ENCODE assay signal across 23 cellular contexts in the genomic region with DNA sequence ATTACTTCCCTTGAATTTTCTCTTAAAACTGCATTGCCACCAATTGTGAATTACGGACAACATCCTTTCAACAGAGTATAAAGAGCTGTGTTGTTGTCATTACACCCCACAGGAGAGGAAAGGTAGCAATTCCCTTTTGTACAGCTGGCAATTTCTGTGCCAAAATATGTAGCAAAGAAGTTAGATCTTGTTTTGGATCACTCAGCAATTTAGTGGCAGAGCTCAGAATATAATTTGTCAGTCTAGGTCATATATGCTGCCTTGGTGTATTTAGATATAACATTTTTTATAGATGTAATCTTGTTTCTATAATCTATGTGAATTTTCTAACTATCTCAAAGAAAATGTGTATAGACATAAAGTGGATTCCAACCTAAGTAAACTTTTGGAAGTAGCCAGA. TPM values are rescaled to one million over a fixed set of nuclear protein-coding genes. Genes with fewer than 3 reads are reported as not detected.
A peak's percentile ranks its signal among the peaks of the same experiment; 100 is the strongest.
DNase-seq lines count a peak whose midpoint lies in the region; ATAC-seq and TF ChIP-seq lines count a peak whose summit lies in the region.
"Had no signal": no experiment of that assay in that cellular context is flagged by ENCODE, and none has a peak within 500 bp of the region (broad histone marks: within the 10 kb centered on the region; RNA-seq: fewer than 3 reads in every experiment).

No MANE protein-coding gene starts in this region.

- in situ Hi-C loops in IMR-90 (cut with MboI; ENCODE audit: low sequenced_read_pairs), result no loop called here

- peaks cover 19% of the 10 kb centered on the region for H3K36me3 Mint-ChIP-seq in activated naive CD4-positive, alpha-beta T cell treated with anti-CD3 and anti-CD28 coated beads, Interleukin-2, amount 50 U/mL, for 24 hours
- peaks cover 53% of the 10 kb centered on the region for H3K36me3 Mint-ChIP-seq in activated naive CD8-positive, alpha-beta T cell treated with anti-CD3 and anti-CD28 coated beads, Interleukin-2, amount 10 ng/mL, durations not matched to agents 7 days and 5 days
- peaks cover 34 to 45% of the 10 kb centered on the region in 2 donors for H3K36me3 Mint-ChIP-seq in stimulated activated naive B cell treated with anti-CD40 and anti-IgM and Interleukin-4, amounts not matched to agents 10 μg/mL and 1 μg/mL and 100 μg/mL, for 72 hours

- no peak for TF ChIP-seq CTCF in IMR-90 (conservative IDR thresholded peaks at IDR 0.05; ENCODE audit: low read depth, low read length)
- no peak for TF ChIP-seq CTCF in adrenal gland (IDR thresholded peaks at IDR 0.05)

- no peak overlapping the region for H3K9ac ChIP-seq in IMR-90 (ENCODE audit: low read depth, low read length)

- POLR2A ChIA-PET in IMR-90 (lab: Charles Lee; ENCODE audit: unreplicated experiment), result no interaction called here
- POLR2A ChIA-PET in activated naive CD8-positive, alpha-beta T cell treated with anti-CD3 and anti-CD28 coated beads, Interleukin-2, amount 10 ng/mL, durations not matched to agents 7 days and 5 days (lab: Charles Lee), result interaction anchor here (1.8 to 2.1 kb wide), 2 partner anchors 97 to 459 kb away, joined by 5 to 6 read pairs; no protein-coding TSS in a partner anchor

- H3K4me3 ChIP-seq in IMR-90 (ENCODE audit: insufficient read depth, low read depth, low read length), result no peak overlapping the region
- no peak overlapping the region for H3K4me3 ChIP-seq in adrenal gland
- H3K4me3 ChIP-seq: gastroesophageal sphincter had no signal

- peaks cover 44% of the 10 kb centered on the region for H3K4me1 Mint-ChIP-seq in activated naive CD4-positive, alpha-beta T cell treated with anti-CD3 and anti-CD28 coated beads, Interleukin-2, amount 50 U/mL, for 24 hours
- peaks cover 55% of the 10 kb centered on the region for H3K4me1 Mint-ChIP-seq in activated naive CD8-positive, alpha-beta T cell treated with anti-CD3 and anti-CD28 coated beads, Interleukin-2, amount 10 ng/mL, durations not matched to agents 7 days and 5 days
- peaks cover 29 to 49% of the 10 kb centered on the region in 2 donors for H3K4me1 Mint-ChIP-seq in stimulated activated naive B cell treated with anti-CD40 and anti-IgM and Interleukin-4, amounts not matched to agents 10 μg/mL and 1 μg/mL and 100 μg/mL, for 72 hours

- H4K91ac ChIP-seq in IMR-90 (ENCODE audit: insufficient read depth, low read depth, low read length), result no peak overlapping the region

- BruUV-seq in IMR-90 (replicated peaks; lab: Mats Ljungman, UMichigan), result no TSS peak

- H3K9me3 ChIP-seq in IMR-90 (ENCODE audit: control insufficient read depth, insufficient read depth, low read length) (no peaks in the 10 kb centered on the region), adrenal gland (replicated peaks in 1 of 3) (no peaks in the 10 kb centered on the region)
- H3K9me3 ChIP-seq: gastroesophageal sphincter had no signal

- no peak for TF ChIP-seq RAD21 in IMR-90 (IDR thresholded peaks at IDR 0.05; ENCODE audit: low read length)

- H3K36me3 ChIP-seq in IMR-90 (ENCODE audit: control insufficient read depth, insufficient read depth, low read length), result peaks cover 13% of the 10 kb centered on the region
- peaks cover 0 to 25% of the 10 kb centered on the region in 2 donors for H3K36me3 ChIP-seq in adrenal gland (replicated peaks in 1 of 2)

- H2BK5ac ChIP-seq in IMR-90 (ENCODE audit: low read depth, low read length, poor library complexity, severe bottlenecking), result no peak overlapping the region

- H2AK5ac ChIP-seq in IMR-90 (ENCODE audit: low read depth, low read length), result no peak overlapping the region

- H3K9me1 ChIP-seq in IMR-90 (ENCODE audit: insufficient read depth, low read length), result no peaks in the 10 kb centered on the region

- no peak overlapping the region for H3K14ac ChIP-seq in IMR-90 (replicated peaks; ENCODE audit: low read depth, low read length)

- no peak overlapping the region for H4K5ac ChIP-seq in IMR-90 (ENCODE audit: low read depth, low read length)

- no peaks in the 10 kb centered on the region for H4K20me1 ChIP-seq in IMR-90 (ENCODE audit: insufficient read depth, low read length)

- WGBS in IMR-90 (ENCODE audit: extremely low coverage in 2 of 2, insufficient read length in 1 of 2), 2 experiments, result no CpG with 5 or more reads among the region's 1 CpG
- 89 to 100% (median 94%) methylated on average over 1 of the region's 1 CpG for WGBS in adrenal gland, 4 donors

- no peaks in the 10 kb centered on the region for H3K27me3 Mint-ChIP-seq in activated naive CD4-positive, alpha-beta T cell treated with anti-CD3 and anti-CD28 coated beads, Interleukin-2, amount 50 U/mL, for 24 hours
- H3K27me3 Mint-ChIP-seq in activated naive CD8-positive, alpha-beta T cell treated with anti-CD3 and anti-CD28 coated beads, Interleukin-2, amount 10 ng/mL, durations not matched to agents 7 days and 5 days, result no peaks in the 10 kb centered on the region
- no peaks in the 10 kb centered on the region for H3K27me3 Mint-ChIP-seq in stimulated activated naive B cell treated with anti-CD40 and anti-IgM and Interleukin-4, amounts not matched to agents 10 μg/mL and 1 μg/mL and 100 μg/mL, for 72 hours

- no peak for DNase-seq in activated naive CD4-positive, alpha-beta T cell treated with Interleukin-2 at 50 U/mL for 16 hours
- no peak for DNase-seq in IMR-90
- no peak for DNase-seq in activated naive CD8-positive, alpha-beta T cell treated with anti-CD3 and anti-CD28 coated beads, Interleukin-2, amount 10 ng/mL, durations not matched to agents 7 days and 5 days
- DNase-seq in stimulated activated naive B cell treated with anti-CD40 and anti-IgM and Interleukin-4, amounts not matched to agents 10 μg/mL and 1 μg/mL and 100 μg/mL, for 72 hours, result no peak
- no peak for DNase-seq in effector CD8-positive, alpha-beta T cell (lab: John Stamatoyannopoulos, UW)
- no peak for DNase-seq in adrenal gland
- no peak for DNase-seq in NCI-H446 (lab: John Stamatoyannopoulos, UW)
- DNase-seq: activated effector memory CD4-positive, alpha-beta T cell treated with Interleukin-2 at 50 U/mL for 16 hours; anterior cingulate cortex; EL; left ventricle myocardium superior; midbrain; NCI-H1092 treated with DMSO at 0.1 percent for 48 hours; NCI-H2081; NCI-H226; OCI-M1; right cardiac atrium; stimulated activated CD4-positive, alpha-beta T cell treated with anti-CD3 and anti-CD28 coated beads, Interleukin-4, amount 100 ng/mL, for 24 hours; stimulated activated naive CD8-positive, alpha-beta T cell treated with anti-CD3 and anti-CD28 coated beads, Interleukin-15, Interleukin-2, amounts not matched to agents 100 U/mL and 50 U/mL, for 24 hours had no signal

- no peak overlapping the region for H3K56ac ChIP-seq in IMR-90 (ENCODE audit: extremely low read depth, insufficient read depth, low read length)

- ATAC-seq in IMR-90 (ENCODE audit: low read depth), result no peak
- ATAC-seq in activated naive CD8-positive, alpha-beta T cell treated with anti-CD3 and anti-CD28 coated beads, Interleukin-2, amount 10 ng/mL, durations not matched to agents 7 days and 5 days (ENCODE audit: low read depth), result no peak
- ATAC-seq in stimulated activated naive B cell treated with anti-CD40 and anti-IgM and Interleukin-4, amounts not matched to agents 10 μg/mL and 1 μg/mL and 100 μg/mL, for 72 hours (replicated peaks), result no peak
- ATAC-seq: activated CD4-positive, CD25-positive, alpha-beta regulatory T cell treated with anti-CD3 and anti-CD28 coated beads, Interleukin-2, amount 50 U/mL, for 24 hours; gastroesophageal sphincter; HCT116; stimulated activated naive CD8-positive, alpha-beta T cell treated with anti-CD3 and anti-CD28 coated beads, Interleukin-15, Interleukin-2, amounts not matched to agents 100 U/mL and 50 U/mL, for 24 hours had no signal

- peak overlapping the region; percentile 9 for H3K27ac Mint-ChIP-seq in activated naive CD4-positive, alpha-beta T cell treated with anti-CD3 and anti-CD28 coated beads, Interleukin-2, amount 50 U/mL, for 24 hours
- peak overlapping the region; percentile 85 for H3K27ac Mint-ChIP-seq in activated naive CD8-positive, alpha-beta T cell treated with anti-CD3 and anti-CD28 coated beads, Interleukin-2, amount 10 ng/mL, durations not matched to agents 7 days and 5 days
- peak overlapping the region; percentile 37 for H3K27ac Mint-ChIP-seq in stimulated activated naive B cell treated with anti-CD40 and anti-IgM and Interleukin-4, amounts not matched to agents 10 μg/mL and 1 μg/mL and 100 μg/mL, for 72 hours

- dilution Hi-C loops in IMR-90 (cut with HindIII; ENCODE audit: low sequenced_read_pairs, unreplicated experiment), result loop anchor here (25.0 kb wide), 2 partner anchors 540 to 560 kb away; no protein-coding TSS in a partner anchor

- no peak overlapping the region for H3K4me2 ChIP-seq in IMR-90 (ENCODE audit: low read depth, low read length)

- no peak overlapping the region for H2AFZ ChIP-seq in IMR-90 (replicated peaks; ENCODE audit: low read length, poor library complexity)

- H2BK15ac ChIP-seq in IMR-90 (ENCODE audit: low read depth, low read length), result no peak overlapping the region

- H3K18ac ChIP-seq in IMR-90 (ENCODE audit: low read depth, low read length), result no peak overlapping the region

- H3K4me1 ChIP-seq in IMR-90 (ENCODE audit: control insufficient read depth, insufficient read depth, low read length) (0 out of 2 replicates have a peak, but pooled peaks cover 2% of the 10 kb centered on the region), adrenal gland (replicated peaks in 1 of 2) (peaks cover 0 to 8% of the 10 kb centered on the region in 2 donors)

- H3K23ac ChIP-seq in IMR-90 (ENCODE audit: low read depth, low read length), result no peak overlapping the region

- H3K4ac ChIP-seq in IMR-90 (ENCODE audit: low read depth, low read length), result no peak overlapping the region

- no peak overlapping the region for H4K8ac ChIP-seq in IMR-90 (ENCODE audit: low read depth in 2 of 2, low read length in 2 of 2)

- H3K9me3 Mint-ChIP-seq in activated naive CD4-positive, alpha-beta T cell treated with anti-CD3 and anti-CD28 coated beads, Interleukin-2, amount 50 U/mL, for 24 hours, result no peaks in the 10 kb centered on the region
- no peaks in the 10 kb centered on the region for H3K9me3 Mint-ChIP-seq in activated naive CD8-positive, alpha-beta T cell treated with anti-CD3 and anti-CD28 coated beads, Interleukin-2, amount 10 ng/mL, durations not matched to agents 7 days and 5 days
- no peaks in the 10 kb centered on the region for H3K9me3 Mint-ChIP-seq in stimulated activated naive B cell treated with anti-CD40 and anti-IgM and Interleukin-4, amounts not matched to agents 10 μg/mL and 1 μg/mL and 100 μg/mL, for 72 hours

- no peak overlapping the region for H2AK9ac ChIP-seq in IMR-90 (replicated peaks; ENCODE audit: low read depth, low read length, poor library complexity)

- CTCF ChIA-PET in IMR-90 (lab: Yijun Ruan, JAX), result interaction anchor here (0.6 kb wide), 1 partner anchor 457 kb away, joined by 3 read pairs; no protein-coding TSS in a partner anchor

- H3K27me3 ChIP-seq in IMR-90 (ENCODE audit: control insufficient read depth, insufficient read depth, low read length), result no peaks in the 10 kb centered on the region
- H3K27me3 ChIP-seq in adrenal gland, result no peaks in the 10 kb centered on the region
- H3K27me3 ChIP-seq: gastroesophageal sphincter had no signal

- no peak for TF ChIP-seq POLR2A in IMR-90 (IDR thresholded peaks at IDR 0.05; ENCODE audit: low read depth, low read length)
- TF ChIP-seq POLR2A in adrenal gland (IDR thresholded peaks at IDR 0.05), result no peak

- intact Hi-C loops in IMR-90 (cut with micrococcal nuclease) (no loop called here), adrenal gland (cut with DNase I) (no loop called here)

- no peak overlapping the region for H2BK20ac ChIP-seq in IMR-90 (ENCODE audit: low read depth, low read length)

- no peak overlapping the region for H3K4me3 Mint-ChIP-seq in activated naive CD4-positive, alpha-beta T cell treated with anti-CD3 and anti-CD28 coated beads, Interleukin-2, amount 50 U/mL, for 24 hours
- H3K4me3 Mint-ChIP-seq in activated naive CD8-positive, alpha-beta T cell treated with anti-CD3 and anti-CD28 coated beads, Interleukin-2, amount 10 ng/mL, durations not matched to agents 7 days and 5 days, result peak overlapping the region; percentile 31
- H3K4me3 Mint-ChIP-seq in stimulated activated naive B cell treated with anti-CD40 and anti-IgM and Interleukin-4, amounts not matched to agents 10 μg/mL and 1 μg/mL and 100 μg/mL, for 72 hours, result no peak overlapping the region

- peaks cover 3 to 21% of the 10 kb centered on the region in 2 experiments for H3K79me1 ChIP-seq in IMR-90 (ENCODE audit: low read depth in 1 of 2, low read length in 2 of 2)

- no peak overlapping the region for H2BK120ac ChIP-seq in IMR-90 (ENCODE audit: low read depth, low read length)

- H3K27ac ChIP-seq in IMR-90 (ENCODE audit: insufficient read depth, low read length) (no peak overlapping the region), adrenal gland (no peak overlapping the region)

RNA-seq across cellular contexts. Expression of gene NRBF2, which starts 38.8 kb away (rescaled TPM):
- total RNA-seq in IMR-90 (2012; rRNA removed), result 19.9 and 26.9 TPM in 2 replicates
- 18.1 and 20.6 TPM in 2 replicates for polyA plus RNA-seq in IMR-90 (2012; rRNA removed)
- 4.8 and 6.7 TPM in 2 replicates for polyA plus RNA-seq in IMR-90 (2012; cell fraction: cytosol; rRNA removed)
- 1.7 and 7.1 TPM in 2 replicates for polyA plus RNA-seq in IMR-90 (2012; cell fraction: nucleus; rRNA removed; ENCODE audit: low replicate concordance)
- 10 to 100 TPM; 24.1 to 24.7 TPM for total RNA-seq in activated naive CD8-positive, alpha-beta T cell treated with anti-CD3 and anti-CD28 coated beads, Interleukin-2, amount 10 ng/mL, durations not matched to agents 7 days and 5 days
- 10 to 100 TPM in 6 of 8 donors, 1 to 10 TPM in 2; 8.5 to 20.7 (median 13.9) TPM for total RNA-seq in adrenal gland
- 10 to 100 TPM in 1 of 3 donors, 1 to 10 TPM in 2; 5.4 to 23.1 (median 6.8) TPM for polyA plus RNA-seq in adrenal gland

Comparison
In these comparisons a context has a peak if more than half of its experiments do, and no peak if none do; other contexts are left out.
1. H3K27ac Mint-ChIP-seq: peak in every context shown above with its lines; median percentile 85 in activated naive CD8-positive, alpha-beta T cell treated with anti-CD3 and anti-CD28 coated beads, Interleukin-2, amount 10 ng/mL, durations not matched to agents 7 days and 5 days; 37 in stimulated activated naive B cell treated with anti-CD40 and anti-IgM and Interleukin-4, amounts not matched to agents 10 μg/mL and 1 μg/mL and 100 μg/mL, for 72 hours; 9 in activated naive CD4-positive, alpha-beta T cell treated with anti-CD3 and anti-CD28 coated beads, Interleukin-2, amount 50 U/mL, for 24 hours.